1 cellular context compared by ENCODE assay signal in the genomic region with DNA sequence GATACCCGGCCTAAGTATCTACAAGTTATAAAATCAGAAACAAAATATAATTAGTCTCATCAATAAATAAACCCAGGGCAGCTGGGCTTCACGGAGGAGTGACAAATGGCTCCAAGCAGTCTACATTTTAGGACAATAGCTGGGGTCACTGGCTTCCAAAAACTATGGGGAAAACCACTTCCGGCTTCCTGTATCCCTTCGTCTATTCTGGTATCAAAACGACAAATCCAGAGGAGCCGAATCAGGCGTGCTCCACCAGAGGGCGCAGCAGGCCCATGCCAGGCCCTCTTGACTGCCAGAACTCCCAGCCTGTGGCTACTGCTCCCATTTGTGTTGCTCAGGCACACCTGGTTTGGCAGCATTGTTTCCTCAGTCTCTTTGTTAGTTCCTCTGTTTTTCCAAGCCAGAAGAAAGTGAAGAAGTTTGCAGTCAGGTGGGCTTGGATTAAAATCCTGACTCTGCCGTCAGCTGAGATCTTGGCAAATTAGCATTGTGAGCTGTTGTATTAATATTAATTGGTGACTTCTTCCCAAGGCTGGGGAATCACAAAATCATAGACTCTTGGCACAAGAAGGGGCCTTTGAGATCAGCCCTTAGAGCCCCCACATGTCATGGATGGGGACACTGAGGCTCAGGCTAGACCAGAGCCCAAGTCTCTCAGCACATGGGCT.
TF ChIP-seq lines count a peak whose summit lies in the region.

No MANE protein-coding gene starts in this region.

TF ChIP-seq in HepG2, 621 proteins besides CTCF, POLR2A, EP300 and RAD21 (continued from another document and continues in another):
- no peak for TF ChIP-seq KIAA2018 (CRISPR knock-in tag; IDR thresholded peaks at IDR 0.05; ENCODE audit: borderline replicate concordance)
- peak; percentile 54; the same call in 1 of the 2 replicates for TF ChIP-seq ZNF800 (CRISPR knock-in tag; IDR thresholded peaks at IDR 0.05)
- no peak for TF ChIP-seq ZBTB7A (CRISPR knock-in tag; IDR thresholded peaks at IDR 0.05)
- no peak; the same call in 1 of the 2 replicates for TF ChIP-seq MIER3 (CRISPR knock-in tag; IDR thresholded peaks at IDR 0.05; ENCODE audit: borderline replicate concordance)
- TF ChIP-seq, protein P1, sequence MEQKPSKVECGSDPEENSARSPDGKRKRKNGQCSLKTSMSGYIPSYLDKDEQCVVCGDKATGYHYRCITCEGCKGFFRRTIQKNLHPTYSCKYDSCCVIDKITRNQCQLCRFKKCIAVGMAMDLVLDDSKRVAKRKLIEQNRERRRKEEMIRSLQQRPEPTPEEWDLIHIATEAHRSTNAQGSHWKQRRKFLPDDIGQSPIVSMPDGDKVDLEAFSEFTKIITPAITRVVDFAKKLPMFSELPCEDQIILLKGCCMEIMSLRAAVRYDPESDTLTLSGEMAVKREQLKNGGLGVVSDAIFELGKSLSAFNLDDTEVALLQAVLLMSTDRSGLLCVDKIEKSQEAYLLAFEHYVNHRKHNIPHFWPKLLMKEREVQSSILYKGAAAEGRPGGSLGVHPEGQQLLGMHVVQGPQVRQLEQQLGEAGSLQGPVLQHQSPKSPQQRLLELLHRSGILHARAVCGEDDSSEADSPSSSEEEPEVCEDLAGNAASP (CRISPR knock-in tag; IDR thresholded peaks at IDR 0.05; ENCODE audit: borderline replicate concordance): 0 out of 2 replicates have a peak, but pooled peaks have one; percentile 50
- TF ChIP-seq TAF15 (IDR thresholded peaks at IDR 0.05; ENCODE audit: low read depth, low read length, poor library complexity, severe bottlenecking): no peak
- no peak for TF ChIP-seq NFRKB (IDR thresholded peaks at IDR 0.05)
- no peak for TF ChIP-seq ZNF776 (CRISPR knock-in tag; IDR thresholded peaks at IDR 0.05)
- TF ChIP-seq ZNF737 (CRISPR knock-in tag; IDR thresholded peaks at IDR 0.05; ENCODE audit: borderline replicate concordance): no peak
- no peak for TF ChIP-seq ZNF546 (CRISPR knock-in tag; conservative IDR thresholded peaks at IDR 0.05)
- no peak; the same call in 1 of the 2 replicates for TF ChIP-seq ZNF782 (CRISPR knock-in tag; IDR thresholded peaks at IDR 0.05; ENCODE audit: borderline replicate concordance)
- no peak for TF ChIP-seq MTF1 (CRISPR knock-in tag; IDR thresholded peaks at IDR 0.05)
- no peak for TF ChIP-seq RBFOX2 (IDR thresholded peaks at IDR 0.05; ENCODE audit: low read depth, low read length)
- peak; percentile 77 for TF ChIP-seq ZMYM4 (CRISPR knock-in tag; IDR thresholded peaks at IDR 0.05)
- no peak for TF ChIP-seq IRX3 (CRISPR knock-in tag; IDR thresholded peaks at IDR 0.05; ENCODE audit: borderline replicate concordance, low read depth)
- TF ChIP-seq, protein P2, sequence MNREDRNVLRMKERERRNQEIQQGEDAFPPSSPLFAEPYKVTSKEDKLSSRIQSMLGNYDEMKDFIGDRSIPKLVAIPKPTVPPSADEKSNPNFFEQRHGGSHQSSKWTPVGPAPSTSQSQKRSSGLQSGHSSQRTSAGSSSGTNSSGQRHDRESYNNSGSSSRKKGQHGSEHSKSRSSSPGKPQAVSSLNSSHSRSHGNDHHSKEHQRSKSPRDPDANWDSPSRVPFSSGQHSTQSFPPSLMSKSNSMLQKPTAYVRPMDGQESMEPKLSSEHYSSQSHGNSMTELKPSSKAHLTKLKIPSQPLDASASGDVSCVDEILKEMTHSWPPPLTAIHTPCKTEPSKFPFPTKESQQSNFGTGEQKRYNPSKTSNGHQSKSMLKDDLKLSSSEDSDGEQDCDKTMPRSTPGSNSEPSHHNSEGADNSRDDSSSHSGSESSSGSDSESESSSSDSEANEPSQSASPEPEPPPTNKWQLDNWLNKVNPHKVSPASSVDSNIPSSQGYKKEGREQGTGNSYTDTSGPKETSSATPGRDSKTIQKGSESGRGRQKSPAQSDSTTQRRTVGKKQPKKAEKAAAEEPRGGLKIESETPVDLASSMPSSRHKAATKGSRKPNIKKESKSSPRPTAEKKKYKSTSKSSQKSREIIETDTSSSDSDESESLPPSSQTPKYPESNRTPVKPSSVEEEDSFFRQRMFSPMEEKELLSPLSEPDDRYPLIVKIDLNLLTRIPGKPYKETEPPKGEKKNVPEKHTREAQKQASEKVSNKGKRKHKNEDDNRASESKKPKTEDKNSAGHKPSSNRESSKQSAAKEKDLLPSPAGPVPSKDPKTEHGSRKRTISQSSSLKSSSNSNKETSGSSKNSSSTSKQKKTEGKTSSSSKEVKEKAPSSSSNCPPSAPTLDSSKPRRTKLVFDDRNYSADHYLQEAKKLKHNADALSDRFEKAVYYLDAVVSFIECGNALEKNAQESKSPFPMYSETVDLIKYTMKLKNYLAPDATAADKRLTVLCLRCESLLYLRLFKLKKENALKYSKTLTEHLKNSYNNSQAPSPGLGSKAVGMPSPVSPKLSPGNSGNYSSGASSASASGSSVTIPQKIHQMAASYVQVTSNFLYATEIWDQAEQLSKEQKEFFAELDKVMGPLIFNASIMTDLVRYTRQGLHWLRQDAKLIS (CRISPR knock-in tag; IDR thresholded peaks at IDR 0.05): no peak
- TF ChIP-seq PHF8 (CRISPR knock-in tag; IDR thresholded peaks at IDR 0.05): peak; percentile 24; the same call in 1 of the 2 replicates
- TF ChIP-seq MEF2D (CRISPR knock-in tag; IDR thresholded peaks at IDR 0.05): no peak
- no peak for TF ChIP-seq ZNF510 (CRISPR knock-in tag; IDR thresholded peaks at IDR 0.05; ENCODE audit: low read depth)
- TF ChIP-seq HOXD1 (CRISPR knock-in tag; IDR thresholded peaks at IDR 0.05): no peak
- no peak for TF ChIP-seq U2AF2 (IDR thresholded peaks at IDR 0.05; ENCODE audit: low read depth, low read length)
- TF ChIP-seq, protein P3, sequence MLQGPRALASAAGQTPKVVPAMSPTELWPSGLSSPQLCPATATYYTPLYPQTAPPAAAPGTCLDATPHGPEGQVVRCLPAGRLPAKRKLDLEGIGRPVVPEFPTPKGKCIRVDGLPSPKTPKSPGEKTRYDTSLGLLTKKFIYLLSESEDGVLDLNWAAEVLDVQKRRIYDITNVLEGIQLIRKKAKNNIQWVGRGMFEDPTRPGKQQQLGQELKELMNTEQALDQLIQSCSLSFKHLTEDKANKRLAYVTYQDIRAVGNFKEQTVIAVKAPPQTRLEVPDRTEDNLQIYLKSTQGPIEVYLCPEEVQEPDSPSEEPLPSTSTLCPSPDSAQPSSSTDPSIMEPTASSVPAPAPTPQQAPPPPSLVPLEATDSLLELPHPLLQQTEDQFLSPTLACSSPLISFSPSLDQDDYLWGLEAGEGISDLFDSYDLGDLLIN (CRISPR knock-in tag; IDR thresholded peaks at IDR 0.05; ENCODE audit: borderline replicate concordance): no peak
- peak; percentile 44; the same call in 1 of the 2 replicates for TF ChIP-seq YEATS4 (CRISPR knock-in tag; IDR thresholded peaks at IDR 0.05; ENCODE audit: borderline replicate concordance)
- TF ChIP-seq ZNF124 (CRISPR knock-in tag; IDR thresholded peaks at IDR 0.05): 0 out of 2 replicates have a peak, but pooled peaks have one; percentile 31
- TF ChIP-seq MTA1 (CRISPR knock-in tag; IDR thresholded peaks at IDR 0.05; ENCODE audit: borderline replicate concordance): no peak
- TF ChIP-seq NCOA1 (CRISPR knock-in tag; IDR thresholded peaks at IDR 0.05): no peak
- 0 out of 2 replicates have a peak, but pooled peaks have one; percentile 33 for TF ChIP-seq ERF (CRISPR knock-in tag; IDR thresholded peaks at IDR 0.05)
- 0 out of 2 replicates have a peak, but pooled peaks have one; percentile 6 for TF ChIP-seq FOXO1 (CRISPR knock-in tag; IDR thresholded peaks at IDR 0.05)
- no peak for TF ChIP-seq TP53 (CRISPR knock-in tag; conservative IDR thresholded peaks at IDR 0.05)
- TF ChIP-seq ZNF792 (CRISPR knock-in tag; IDR thresholded peaks at IDR 0.05): no peak
- TF ChIP-seq FOXJ3 (CRISPR knock-in tag; IDR thresholded peaks at IDR 0.05; ENCODE audit: borderline replicate concordance): 0 out of 2 replicates have a peak, but pooled peaks have one; percentile 52
- TF ChIP-seq, protein P4, sequence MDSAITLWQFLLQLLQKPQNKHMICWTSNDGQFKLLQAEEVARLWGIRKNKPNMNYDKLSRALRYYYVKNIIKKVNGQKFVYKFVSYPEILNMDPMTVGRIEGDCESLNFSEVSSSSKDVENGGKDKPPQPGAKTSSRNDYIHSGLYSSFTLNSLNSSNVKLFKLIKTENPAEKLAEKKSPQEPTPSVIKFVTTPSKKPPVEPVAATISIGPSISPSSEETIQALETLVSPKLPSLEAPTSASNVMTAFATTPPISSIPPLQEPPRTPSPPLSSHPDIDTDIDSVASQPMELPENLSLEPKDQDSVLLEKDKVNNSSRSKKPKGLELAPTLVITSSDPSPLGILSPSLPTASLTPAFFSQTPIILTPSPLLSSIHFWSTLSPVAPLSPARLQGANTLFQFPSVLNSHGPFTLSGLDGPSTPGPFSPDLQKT (CRISPR knock-in tag; IDR thresholded peaks at IDR 0.05; ENCODE audit: borderline replicate concordance): no peak
- TF ChIP-seq ELF1 (CRISPR knock-in tag; IDR thresholded peaks at IDR 0.05): peak; percentile 89
- no peak for TF ChIP-seq CC2D1A (CRISPR knock-in tag; IDR thresholded peaks at IDR 0.05)
- TF ChIP-seq KAT2B (IDR thresholded peaks at IDR 0.05; ENCODE audit: borderline replicate concordance, low read depth, low read length): no peak
- no peak for TF ChIP-seq SATB2 (CRISPR knock-in tag; IDR thresholded peaks at IDR 0.05)
- TF ChIP-seq, protein P5, sequence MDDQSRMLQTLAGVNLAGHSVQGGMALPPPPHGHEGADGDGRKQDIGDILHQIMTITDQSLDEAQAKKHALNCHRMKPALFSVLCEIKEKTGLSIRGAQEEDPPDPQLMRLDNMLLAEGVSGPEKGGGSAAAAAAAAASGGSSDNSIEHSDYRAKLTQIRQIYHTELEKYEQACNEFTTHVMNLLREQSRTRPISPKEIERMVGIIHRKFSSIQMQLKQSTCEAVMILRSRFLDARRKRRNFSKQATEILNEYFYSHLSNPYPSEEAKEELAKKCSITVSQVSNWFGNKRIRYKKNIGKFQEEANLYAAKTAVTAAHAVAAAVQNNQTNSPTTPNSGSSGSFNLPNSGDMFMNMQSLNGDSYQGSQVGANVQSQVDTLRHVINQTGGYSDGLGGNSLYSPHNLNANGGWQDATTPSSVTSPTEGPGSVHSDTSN (CRISPR knock-in tag; IDR thresholded peaks at IDR 0.05; ENCODE audit: borderline replicate concordance): no peak
- TF ChIP-seq PRMT3 (CRISPR knock-in tag; IDR thresholded peaks at IDR 0.05; ENCODE audit: borderline replicate concordance, low read depth): no peak
- no peak for TF ChIP-seq PPARG (CRISPR knock-in tag; conservative IDR thresholded peaks at IDR 0.05)
